In genomic region chrX:19343462-19344206, GRCh38 we compare ENCODE assay signal across 1 cellular context.
TF ChIP-seq lines count a peak whose summit lies in the region.

Gene PDHA1 (plus strand): TSS chrX:19343927. CDS start chrX:19344038, 111 bp downstream.

TF ChIP-seq in HepG2, 621 proteins besides CTCF, POLR2A, EP300 and RAD21 (continued from another document and continues in another):
- TF ChIP-seq ZNF24 (IDR thresholded peaks at IDR 0.05) (no peak), MAF1 (CRISPR knock-in tag; IDR thresholded peaks at IDR 0.05; ENCODE audit: borderline replicate concordance) (no peak), ZSCAN9 (CRISPR knock-in tag; IDR thresholded peaks at IDR 0.05; ENCODE audit: borderline replicate concordance) (no peak), KMT2B (CRISPR knock-in tag; IDR thresholded peaks at IDR 0.05) (no peak; the same call in 1 of the 2 replicates), ZNF629 (CRISPR knock-in tag; conservative IDR thresholded peaks at IDR 0.05) (no peak), ZNF891 (CRISPR knock-in tag; IDR thresholded peaks at IDR 0.05) (no peak), NCOA5 (CRISPR knock-in tag; IDR thresholded peaks at IDR 0.05) (no peak), HNF4A (CRISPR knock-in tag; IDR thresholded peaks at IDR 0.05) (no peak), TMF1 (CRISPR knock-in tag; IDR thresholded peaks at IDR 0.05; ENCODE audit: low read depth) (no peak), ZNF20 (CRISPR knock-in tag; IDR thresholded peaks at IDR 0.05) (no peak), MAZ (IDR thresholded peaks at IDR 0.05; ENCODE audit: borderline replicate concordance, low read depth, low read length) (no peak), MAZ (CRISPR knock-in tag; IDR thresholded peaks at IDR 0.05; ENCODE audit: low read depth) (0 out of 2 replicates have a peak, but pooled peaks have one; percentile 59), YY1 (IDR thresholded peaks at IDR 0.05; ENCODE audit: insufficient read depth, insufficient replicate concordance, low read depth, low read length) (peak; percentile 11), ZNF414 (CRISPR knock-in tag; IDR thresholded peaks at IDR 0.05) (no peak), HDAC2 (CRISPR knock-in tag; IDR thresholded peaks at IDR 0.05) (peak; percentile 38; the same call in 1 of the 2 replicates), ZNF337 (CRISPR knock-in tag; IDR thresholded peaks at IDR 0.05; ENCODE audit: borderline replicate concordance, low read depth) (no peak), ZNF556 (CRISPR knock-in tag; IDR thresholded peaks at IDR 0.05; ENCODE audit: borderline replicate concordance) (no peak), ZNF678 (CRISPR knock-in tag; IDR thresholded peaks at IDR 0.05) (no peak), KDM6A (CRISPR knock-in tag; IDR thresholded peaks at IDR 0.05; ENCODE audit: low read depth) (no peak), RELA (CRISPR knock-in tag; IDR thresholded peaks at IDR 0.05) (no peak), ZNF567 (CRISPR knock-in tag; IDR thresholded peaks at IDR 0.05; ENCODE audit: borderline replicate concordance) (no peak), PREB (CRISPR knock-in tag; IDR thresholded peaks at IDR 0.05) (no peak), ZNF138 (CRISPR knock-in tag; IDR thresholded peaks at IDR 0.05; ENCODE audit: low read depth) (no peak), AGO1 (IDR thresholded peaks at IDR 0.05; ENCODE audit: low read depth, low read length, poor library complexity, severe bottlenecking) (no peak), CHCHD3 (CRISPR knock-in tag; IDR thresholded peaks at IDR 0.05) (no peak), TOPORS (CRISPR knock-in tag; IDR thresholded peaks at IDR 0.05) (0 out of 2 replicates have a peak, but pooled peaks have one; percentile 55), ZMAT5 (CRISPR knock-in tag; IDR thresholded peaks at IDR 0.05; ENCODE audit: borderline replicate concordance, low read depth) (no peak), ZNF260 (CRISPR knock-in tag; IDR thresholded peaks at IDR 0.05; ENCODE audit: borderline replicate concordance, low read depth) (no peak), ZNF207 (IDR thresholded peaks at IDR 0.05; ENCODE audit: borderline replicate concordance) (no peak), IKZF4 (CRISPR knock-in tag; IDR thresholded peaks at IDR 0.05; ENCODE audit: borderline replicate concordance, low read depth, not compliant biosample characterization) (no peak), NPAS2 (CRISPR knock-in tag; IDR thresholded peaks at IDR 0.05; ENCODE audit: borderline replicate concordance) (no peak), FOXA1 (IDR thresholded peaks at IDR 0.05) (no peak), FOXA1 (CRISPR knock-in tag; IDR thresholded peaks at IDR 0.05) (no peak), ZNF451 (CRISPR knock-in tag; IDR thresholded peaks at IDR 0.05) (no peak), ZBTB44 (CRISPR knock-in tag; IDR thresholded peaks at IDR 0.05) (no peak), ZNF34 (CRISPR knock-in tag; IDR thresholded peaks at IDR 0.05; ENCODE audit: borderline replicate concordance) (no peak), ZNF510 (CRISPR knock-in tag; IDR thresholded peaks at IDR 0.05; ENCODE audit: low read depth) (no peak), RAD51 (IDR thresholded peaks at IDR 0.05; ENCODE audit: borderline replicate concordance) (no peak), CBX1 (IDR thresholded peaks at IDR 0.05; ENCODE audit: low read depth) (no peak), U2AF2 (IDR thresholded peaks at IDR 0.05; ENCODE audit: low read depth, low read length) (no peak), ZNF350 (CRISPR knock-in tag; IDR thresholded peaks at IDR 0.05; ENCODE audit: borderline replicate concordance, low read depth) (no peak; the same call in 1 of the 2 replicates), SAP130 (CRISPR knock-in tag; IDR thresholded peaks at IDR 0.05; ENCODE audit: low read depth) (peak; percentile 84), ATM (IDR thresholded peaks at IDR 0.05; ENCODE audit: borderline replicate concordance) (no peak), PBX2 (CRISPR knock-in tag; IDR thresholded peaks at IDR 0.05) (no peak), NCOA2 (CRISPR knock-in tag; IDR thresholded peaks at IDR 0.05) (no peak), ZNF816 (CRISPR knock-in tag; IDR thresholded peaks at IDR 0.05; ENCODE audit: borderline replicate concordance) (no peak), NCOA1 (CRISPR knock-in tag; IDR thresholded peaks at IDR 0.05) (no peak), RNF2 (conservative IDR thresholded peaks at IDR 0.05; ENCODE audit: low read depth) (no peak), PAX8 (CRISPR knock-in tag; IDR thresholded peaks at IDR 0.05; ENCODE audit: borderline replicate concordance) (no peak), SAFB2 (CRISPR knock-in tag; IDR thresholded peaks at IDR 0.05; ENCODE audit: borderline replicate concordance, low read depth) (no peak), ZFAT (CRISPR knock-in tag; conservative IDR thresholded peaks at IDR 0.05) (no peak), IKZF1 (IDR thresholded peaks at IDR 0.05) (no peak), SYNCRIP (IDR thresholded peaks at IDR 0.05; ENCODE audit: insufficient read depth, low read depth, low read length) (no peak), FIP1L1 (IDR thresholded peaks at IDR 0.05; ENCODE audit: borderline replicate concordance, insufficient read depth, low read depth, low read length) (no peak)
- TF ChIP-seq, protein P1, sequence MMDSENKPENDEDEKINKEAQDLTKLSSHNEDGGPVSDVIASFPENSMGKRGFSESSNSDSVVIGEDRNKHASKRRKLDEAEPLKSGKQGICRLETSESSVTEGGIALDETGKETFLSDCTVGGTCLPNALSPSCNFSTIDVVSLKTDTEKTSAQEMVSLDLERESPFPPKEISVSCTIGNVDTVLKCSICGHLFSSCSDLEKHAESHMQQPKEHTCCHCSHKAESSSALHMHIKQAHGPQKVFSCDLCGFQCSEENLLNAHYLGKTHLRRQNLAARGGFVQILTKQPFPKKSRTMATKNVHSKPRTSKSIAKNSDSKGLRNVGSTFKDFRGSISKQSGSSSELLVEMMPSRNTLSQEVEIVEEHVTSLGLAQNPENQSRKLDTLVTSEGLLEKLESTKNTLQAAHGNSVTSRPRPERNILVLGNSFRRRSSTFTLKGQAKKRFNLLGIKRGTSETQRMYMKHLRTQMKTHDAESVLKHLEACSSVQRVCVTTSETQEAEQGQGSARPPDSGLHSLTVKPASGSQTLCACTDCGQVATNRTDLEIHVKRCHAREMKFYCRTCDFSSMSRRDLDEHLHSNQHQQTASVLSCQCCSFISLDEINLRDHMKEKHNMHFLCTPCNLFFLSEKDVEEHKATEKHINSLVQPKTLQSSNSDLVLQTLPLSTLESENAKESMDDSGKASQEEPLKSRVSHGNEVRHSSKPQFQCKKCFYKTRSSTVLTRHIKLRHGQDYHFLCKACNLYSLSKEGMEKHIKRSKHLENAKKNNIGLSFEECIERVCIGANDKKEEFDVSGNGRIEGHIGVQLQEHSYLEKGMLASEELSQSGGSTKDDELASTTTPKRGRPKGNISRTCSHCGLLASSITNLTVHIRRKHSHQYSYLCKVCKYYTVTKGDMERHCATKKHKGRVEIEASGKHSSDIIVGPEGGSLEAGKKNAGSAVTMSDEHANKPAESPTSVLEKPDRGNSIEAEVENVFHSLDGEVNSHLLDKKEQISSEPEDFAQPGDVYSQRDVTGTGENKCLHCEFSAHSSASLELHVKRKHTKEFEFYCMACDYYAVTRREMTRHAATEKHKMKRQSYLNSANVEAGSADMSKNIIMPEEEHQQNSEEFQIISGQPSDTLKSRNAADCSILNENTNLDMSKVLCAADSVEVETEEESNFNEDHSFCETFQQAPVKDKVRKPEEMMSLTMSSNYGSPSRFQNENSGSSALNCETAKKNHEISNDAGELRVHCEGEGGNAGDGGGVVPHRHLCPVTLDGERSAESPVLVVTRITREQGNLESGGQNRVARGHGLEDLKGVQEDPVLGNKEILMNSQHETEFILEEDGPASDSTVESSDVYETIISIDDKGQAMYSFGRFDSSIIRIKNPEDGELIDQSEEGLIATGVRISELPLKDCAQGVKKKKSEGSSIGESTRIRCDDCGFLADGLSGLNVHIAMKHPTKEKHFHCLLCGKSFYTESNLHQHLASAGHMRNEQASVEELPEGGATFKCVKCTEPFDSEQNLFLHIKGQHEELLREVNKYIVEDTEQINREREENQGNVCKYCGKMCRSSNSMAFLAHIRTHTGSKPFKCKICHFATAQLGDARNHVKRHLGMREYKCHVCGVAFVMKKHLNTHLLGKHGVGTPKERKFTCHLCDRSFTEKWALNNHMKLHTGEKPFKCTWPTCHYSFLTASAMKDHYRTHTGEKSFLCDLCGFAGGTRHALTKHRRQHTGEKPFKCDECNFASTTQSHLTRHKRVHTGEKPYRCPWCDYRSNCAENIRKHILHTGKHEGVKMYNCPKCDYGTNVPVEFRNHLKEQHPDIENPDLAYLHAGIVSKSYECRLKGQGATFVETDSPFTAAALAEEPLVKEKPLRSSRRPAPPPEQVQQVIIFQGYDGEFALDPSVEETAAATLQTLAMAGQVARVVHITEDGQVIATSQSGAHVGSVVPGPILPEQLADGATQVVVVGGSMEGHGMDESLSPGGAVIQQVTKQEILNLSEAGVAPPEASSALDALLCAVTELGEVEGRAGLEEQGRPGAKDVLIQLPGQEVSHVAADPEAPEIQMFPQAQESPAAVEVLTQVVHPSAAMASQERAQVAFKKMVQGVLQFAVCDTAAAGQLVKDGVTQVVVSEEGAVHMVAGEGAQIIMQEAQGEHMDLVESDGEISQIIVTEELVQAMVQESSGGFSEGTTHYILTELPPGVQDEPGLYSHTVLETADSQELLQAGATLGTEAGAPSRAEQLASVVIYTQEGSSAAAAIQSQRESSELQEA (CRISPR knock-in tag; IDR thresholded peaks at IDR 0.05; ENCODE audit: not compliant biosample characterization): no peak
- TF ChIP-seq, protein P2, sequence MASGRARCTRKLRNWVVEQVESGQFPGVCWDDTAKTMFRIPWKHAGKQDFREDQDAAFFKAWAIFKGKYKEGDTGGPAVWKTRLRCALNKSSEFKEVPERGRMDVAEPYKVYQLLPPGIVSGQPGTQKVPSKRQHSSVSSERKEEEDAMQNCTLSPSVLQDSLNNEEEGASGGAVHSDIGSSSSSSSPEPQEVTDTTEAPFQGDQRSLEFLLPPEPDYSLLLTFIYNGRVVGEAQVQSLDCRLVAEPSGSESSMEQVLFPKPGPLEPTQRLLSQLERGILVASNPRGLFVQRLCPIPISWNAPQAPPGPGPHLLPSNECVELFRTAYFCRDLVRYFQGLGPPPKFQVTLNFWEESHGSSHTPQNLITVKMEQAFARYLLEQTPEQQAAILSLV (CRISPR knock-in tag; IDR thresholded peaks at IDR 0.05; ENCODE audit: borderline replicate concordance): 0 out of 2 replicates have a peak, but pooled peaks have one; percentile 24
- TF ChIP-seq, protein P3, sequence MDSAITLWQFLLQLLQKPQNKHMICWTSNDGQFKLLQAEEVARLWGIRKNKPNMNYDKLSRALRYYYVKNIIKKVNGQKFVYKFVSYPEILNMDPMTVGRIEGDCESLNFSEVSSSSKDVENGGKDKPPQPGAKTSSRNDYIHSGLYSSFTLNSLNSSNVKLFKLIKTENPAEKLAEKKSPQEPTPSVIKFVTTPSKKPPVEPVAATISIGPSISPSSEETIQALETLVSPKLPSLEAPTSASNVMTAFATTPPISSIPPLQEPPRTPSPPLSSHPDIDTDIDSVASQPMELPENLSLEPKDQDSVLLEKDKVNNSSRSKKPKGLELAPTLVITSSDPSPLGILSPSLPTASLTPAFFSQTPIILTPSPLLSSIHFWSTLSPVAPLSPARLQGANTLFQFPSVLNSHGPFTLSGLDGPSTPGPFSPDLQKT (CRISPR knock-in tag; IDR thresholded peaks at IDR 0.05; ENCODE audit: borderline replicate concordance): no peak
